ENCODE assay signal across 30 cellular contexts in genomic region chr2:235247001-235247400, GRCh38.
"Had no signal": no experiment of that assay in that cellular context is flagged by ENCODE, and none has a peak within 500 bp of the region (broad histone marks: within the 10 kb centered on the region; RNA-seq: fewer than 3 reads in every experiment).

No MANE protein-coding gene starts in this region.

- H3K4me1 ChIP-seq: adrenal gland, body of pancreas, breast epithelium had no signal

- H3K36me3 ChIP-seq: adrenal gland, brain microvascular endothelial cell, breast epithelium had no signal

- ATAC-seq: activated CD4-positive, alpha-beta T cell treated with anti-CD3 and anti-CD28 coated beads for 36 hours; activated CD8-positive, alpha-beta memory T cell treated with anti-CD3 and anti-CD28 coated beads, Interleukin-2, amount 10 ng/mL, durations not matched to agents 7 days and 5 days; activated CD8-positive, alpha-beta T cell treated with anti-CD3 and anti-CD28 coated beads, Interleukin-2, amount 10 ng/mL, durations not matched to agents 7 days and 5 days; activated naive CD4-positive, alpha-beta T cell treated with anti-CD3 and anti-CD28 coated beads, Interleukin-2, amount 50 U/mL, for 72 hours; body of pancreas had no signal

- H3K27ac ChIP-seq: adrenal gland, body of pancreas, brain microvascular endothelial cell, breast epithelium, VCaP had no signal

- DNase-seq: activated B cell treated with CpG ODN at 0.5 μM for 24 hours; activated CD4-positive, alpha-beta memory T cell treated with anti-CD3 and anti-CD28 coated beads, Interleukin-2, amount 10 ng/mL, durations not matched to agents 7 days and 5 days; activated CD4-positive, alpha-beta T cell treated with anti-CD3 and anti-CD28 coated beads for 1 hour; activated CD4-positive, alpha-beta T cell treated with anti-CD3 and anti-CD28 coated beads for 36 hours; activated CD4-positive, alpha-beta T cell treated with anti-CD3 and anti-CD28 coated beads for 48 hours; activated CD4-positive, alpha-beta T cell treated with anti-CD3 and anti-CD28 coated beads, Interleukin-2, amount 10 ng/mL, durations not matched to agents 7 days and 5 days; activated CD4-positive, alpha-beta T cell treated with anti-CD3 and anti-CD28 coated beads, Interleukin-2, amount 50 U/mL, for 48 hours; activated CD8-positive, alpha-beta memory T cell treated with anti-CD3 and anti-CD28 coated beads for 24 hours; activated CD8-positive, alpha-beta memory T cell treated with anti-CD3 and anti-CD28 coated beads, Interleukin-2, amount 10 ng/mL, durations not matched to agents 7 days and 5 days; activated CD8-positive, alpha-beta memory T cell treated with anti-CD3 and anti-CD28 coated beads, Interleukin-2, amount 50 U/mL, for 48 hours; activated CD8-positive, alpha-beta T cell treated with anti-CD3 and anti-CD28 coated beads, Interleukin-2, amount 10 ng/mL, durations not matched to agents 7 days and 5 days; activated effector memory CD4-positive, alpha-beta T cell treated with Interleukin-2 at 50 U/mL for 16 hours; activated gamma-delta T cell; activated naive CD4-positive, alpha-beta T cell treated with anti-CD3 and anti-CD28 coated beads for 36 hours; activated naive CD4-positive, alpha-beta T cell treated with anti-CD3 and anti-CD28 coated beads, Interleukin-2, amount 50 U/mL, for 16 hours; activated naive CD8-positive, alpha-beta T cell treated with anti-CD3 and anti-CD28 coated beads for 36 hours; activated T-cell treated with anti-CD3 and anti-CD28 coated beads, Interleukin-2, amount 50 U/mL, for 24 hours; activated T-cell treated with anti-CD3 and anti-CD28 coated beads, Interleukin-2, amount 50 U/mL, for 48 hours; adrenal gland; amniotic stem cell; aorta; body of pancreas; brain microvascular endothelial cell; central memory CD4-positive, alpha-beta T cell; T-helper 1 cell; T-helper 2 cell; T-helper 9 cell had no signal

- H3K27me3 ChIP-seq: adrenal gland, body of pancreas, brain microvascular endothelial cell, breast epithelium had no signal

- H3K4me3 ChIP-seq: adrenal gland, body of pancreas, breast epithelium had no signal

- H3K9me3 ChIP-seq: adrenal gland, body of pancreas, breast epithelium had no signal
